Comparison of ENCODE assay signal across 25 cellular contexts in genomic region chr9:126123927-126124326, GRCh38.
"Had no signal": no experiment of that assay in that cellular context is flagged by ENCODE, and none has a peak within 500 bp of the region (broad histone marks: within the 10 kb centered on the region; RNA-seq: fewer than 3 reads in every experiment).

No MANE protein-coding gene starts in this region.

- H3K27me3 ChIP-seq: colonic mucosa, sigmoid colon had no signal

- DNase-seq: colonic mucosa; dermis blood vessel endothelial cell; effector CD8-positive, alpha-beta T cell; heart left ventricle; immature natural killer cell; left cardiac atrium; left ventricle myocardium inferior; lower lobe of right lung; mesenchymal stem cell; midbrain; naive B cell; nephron progenitor cell; sigmoid colon; stimulated activated CD4-positive, alpha-beta T cell treated with anti-CD3 and anti-CD28 coated beads, Interleukin-2, amount 100 ng/mL, for 24 hours; stimulated activated CD4-positive, alpha-beta T cell treated with anti-CD3 and anti-CD28 coated beads, Interleukin-4, amount 100 ng/mL, for 4 hours; stimulated activated naive CD4-positive, alpha-beta T cell; stomach; substantia nigra; transverse colon had no signal

- H3K4me3 ChIP-seq: colonic mucosa, heart left ventricle, left ventricle myocardium inferior, lower lobe of right lung, sigmoid colon, skin epidermis, stomach, thoracic aorta, transverse colon had no signal

- H3K4me1 Mint-ChIP-seq: immature natural killer cell, naive B cell, nephron progenitor cell had no signal

- H3K4me3 Mint-ChIP-seq: immature natural killer cell, naive B cell, nephron progenitor cell had no signal

- H3K36me3 Mint-ChIP-seq: immature natural killer cell, naive B cell had no signal

- H3K4me1 ChIP-seq: colonic mucosa had no signal

- ATAC-seq: esophagus mucosa, heart left ventricle, left cardiac atrium, lower lobe of right lung had no signal

- H3K27ac ChIP-seq: colonic mucosa, heart left ventricle, left ventricle myocardium inferior, lower lobe of right lung, skin epidermis, stomach, thoracic aorta, transverse colon had no signal

- H3K9me3 ChIP-seq: colonic mucosa, heart left ventricle, left ventricle myocardium inferior, lower lobe of right lung, sigmoid colon, thoracic aorta, transverse colon had no signal

- H3K27ac Mint-ChIP-seq: immature natural killer cell, nephron progenitor cell had no signal

- H3K36me3 ChIP-seq: colonic mucosa, heart left ventricle, left ventricle myocardium inferior, lower lobe of right lung, sigmoid colon, stomach, thoracic aorta, transverse colon had no signal

- FAIRE-seq: endometrium, frontal cortex, keratinocyte had no signal

- H3K9me3 Mint-ChIP-seq: immature natural killer cell, nephron progenitor cell had no signal
